8 cellular contexts compared by ENCODE assay signal in the genomic region with DNA sequence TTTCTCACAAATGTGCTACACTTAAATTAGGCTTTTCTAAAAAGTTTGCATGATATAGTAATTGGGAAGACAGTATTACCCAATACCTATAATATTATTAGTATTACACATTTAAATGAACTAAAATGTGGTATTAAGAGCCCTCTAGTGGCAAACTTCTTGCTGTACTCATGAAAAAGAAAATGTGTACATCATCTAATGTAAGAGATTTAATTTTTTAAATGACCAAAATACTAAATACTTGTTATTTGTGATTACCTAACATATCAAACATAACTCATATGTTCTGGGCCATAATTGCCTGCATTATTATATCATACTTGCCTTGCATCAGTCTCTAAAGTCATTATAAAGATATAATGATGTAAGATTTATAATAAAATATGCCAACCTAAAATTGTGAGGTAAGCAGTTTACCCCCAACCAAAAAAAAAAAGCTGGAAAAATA.
A peak's percentile ranks its signal among the peaks of the same experiment; 100 is the strongest.
DNase-seq lines count a peak whose midpoint lies in the region; ATAC-seq and TF ChIP-seq lines count a peak whose summit lies in the region.

No MANE protein-coding gene starts in this region.

- POLR2A ChIA-PET in activated CD4-positive, alpha-beta memory T cell treated with anti-CD3 and anti-CD28 coated beads, Interleukin-2, amount 10 ng/mL, durations not matched to agents 7 days and 5 days (lab: Charles Lee): no interaction called here

- CTCF ChIA-PET in mammary epithelial cell (lab: Charles Lee; ENCODE audit: low non-redundant PET): no interaction called here
- CTCF ChIA-PET in activated CD4-positive, alpha-beta memory T cell treated with anti-CD3 and anti-CD28 coated beads, Interleukin-2, amount 10 ng/mL, durations not matched to agents 7 days and 5 days (lab: Charles Lee): interaction anchor here (1.3 to 1.9 kb wide), 3 partner anchors 24 to 174 kb away, joined by 3 to 11 read pairs (median 7); no protein-coding TSS in a partner anchor

- H3K4me1 ChIP-seq in mammary epithelial cell (ENCODE audit: insufficient read depth, low read length) (peaks cover 12% of the 10 kb centered on the region), lung (ENCODE audit: control insufficient read depth in 2 of 2, insufficient read depth in 2 of 2, low read length in 2 of 2) (no peaks in the 10 kb centered on the region)

- H3K9ac ChIP-seq in mammary epithelial cell (ENCODE audit: insufficient read depth, low read length): no peak overlapping the region

- H3K27ac Mint-ChIP-seq in activated CD4-positive, alpha-beta memory T cell treated with anti-CD3 and anti-CD28 coated beads, Interleukin-2, amount 10 ng/mL, durations not matched to agents 7 days and 5 days: no peak overlapping the region

- ATAC-seq in lung (ENCODE audit: insufficient read depth, low FRiP score) (no peak), HG02798 (IDR thresholded peaks at IDR 0.05; ENCODE audit: poor library complexity, unreplicated experiment) (no peak)

- no peak overlapping the region for H3K4me3 Mint-ChIP-seq in activated CD4-positive, alpha-beta memory T cell treated with anti-CD3 and anti-CD28 coated beads, Interleukin-2, amount 10 ng/mL, durations not matched to agents 7 days and 5 days

- H2AFZ ChIP-seq in mammary epithelial cell (ENCODE audit: low read depth, low read length): no peak overlapping the region

- H3K27ac ChIP-seq in 22Rv1: no peak overlapping the region
- no peak overlapping the region for H3K27ac ChIP-seq in mammary epithelial cell (ENCODE audit: insufficient read depth, low read depth, low read length)
- no peak overlapping the region for H3K27ac ChIP-seq in lung (ENCODE audit: low read depth in 1 of 2, low read length in 1 of 2)

- H3K36me3 ChIP-seq in mammary epithelial cell (ENCODE audit: insufficient read depth, low read length): no peaks in the 10 kb centered on the region
- H3K36me3 ChIP-seq in lung (ENCODE audit: control insufficient read depth in 2 of 2, insufficient read depth in 2 of 2, low read length in 2 of 2): no peaks in the 10 kb centered on the region

- H3K4me1 Mint-ChIP-seq in activated CD4-positive, alpha-beta memory T cell treated with anti-CD3 and anti-CD28 coated beads, Interleukin-2, amount 10 ng/mL, durations not matched to agents 7 days and 5 days: no peaks in the 10 kb centered on the region

- no peaks in the 10 kb centered on the region for H4K20me1 ChIP-seq in mammary epithelial cell (ENCODE audit: insufficient read depth, low read length)

- peaks cover 4% of the 10 kb centered on the region for H3K27me3 Mint-ChIP-seq in activated CD4-positive, alpha-beta memory T cell treated with anti-CD3 and anti-CD28 coated beads, Interleukin-2, amount 10 ng/mL, durations not matched to agents 7 days and 5 days

- in situ Hi-C loops in GM13977 (cut with MboI; ENCODE audit: low pct_unique_long_range_greater_than_20kb, low sequenced_read_pairs, unreplicated experiment): loop anchor here (25.0 kb wide), 1 partner anchor 293 kb away; no protein-coding TSS in a partner anchor
- in situ Hi-C loops in mammary epithelial cell (cut with MboI; ENCODE audit: low sequenced_read_pairs in 2 of 2): loop anchor here (5.0 to 25.0 kb wide), 3 partner anchors 138 to 293 kb away; no protein-coding TSS in a partner anchor

- H3K36me3 Mint-ChIP-seq in activated CD4-positive, alpha-beta memory T cell treated with anti-CD3 and anti-CD28 coated beads, Interleukin-2, amount 10 ng/mL, durations not matched to agents 7 days and 5 days (ENCODE audit: low read depth): no peaks in the 10 kb centered on the region

- dilution Hi-C loops in mammary epithelial cell (cut with HindIII; ENCODE audit: low sequenced_read_pairs): no loop called here

- no peaks in the 10 kb centered on the region for H3K9me3 Mint-ChIP-seq in activated CD4-positive, alpha-beta memory T cell treated with anti-CD3 and anti-CD28 coated beads, Interleukin-2, amount 10 ng/mL, durations not matched to agents 7 days and 5 days

- TF ChIP-seq CTCF in 22Rv1 (IDR thresholded peaks at IDR 0.05): peak; percentile 85
- TF ChIP-seq CTCF in GM13977 (IDR thresholded peaks at IDR 0.05; ENCODE audit: extremely low read depth, insufficient read depth, missing control alignments): peak; percentile 41
- peak; percentile 49 to 56 for TF ChIP-seq CTCF in mammary epithelial cell (conservative IDR thresholded peaks at IDR 0.05 in 1 of 2, IDR thresholded peaks at IDR 0.05 in 1 of 2; ENCODE audit: extremely low read depth in 1 of 2, insufficient read depth in 1 of 2, low read depth in 1 of 2, low read length in 2 of 2)
- peak; percentile 56 for TF ChIP-seq CTCF in lung (IDR thresholded peaks at IDR 0.05; ENCODE audit: control extremely low read depth, extremely low read depth)

- intact Hi-C loops in mammary epithelial cell (cut with micrococcal nuclease): loop anchor here (1.0 to 2.0 kb wide), 3 partner anchors 139 to 280 kb away; no protein-coding TSS in a partner anchor

- H3K4me3 ChIP-seq in mammary epithelial cell (replicated peaks in 1 of 3; ENCODE audit: insufficient read depth in 1 of 3, low read depth in 2 of 3, low read length in 3 of 3): no peak overlapping the region
- H3K4me3 ChIP-seq in lung: no peak overlapping the region

- no TSS peak for BruUV-seq in mammary epithelial cell (replicated peaks; lab: Mats Ljungman, UMichigan)

- H3K79me2 ChIP-seq in mammary epithelial cell (ENCODE audit: insufficient read depth, low read length): no peaks in the 10 kb centered on the region

- DNase-seq in GM13977 (ENCODE audit: low spot score): peak; percentile 41
- DNase-seq in NCI-H345 (lab: John Stamatoyannopoulos, UW): peak; percentile 46
- peak; percentile 26 for DNase-seq in mammary epithelial cell
- no peak for DNase-seq in lung (ENCODE audit: low spot score)
- DNase-seq in cortex of kidney (lab: John Stamatoyannopoulos, UW): no peak
- DNase-seq in activated CD4-positive, alpha-beta memory T cell treated with anti-CD3 and anti-CD28 coated beads, Interleukin-2, amount 10 ng/mL, durations not matched to agents 7 days and 5 days: no peak

- H3K27me3 ChIP-seq in mammary epithelial cell (ENCODE audit: insufficient read depth, low read length): no peaks in the 10 kb centered on the region
- H3K27me3 ChIP-seq in lung (ENCODE audit: control insufficient read depth, insufficient read depth): no peaks in the 10 kb centered on the region

- no peaks in the 10 kb centered on the region for H3K9me3 ChIP-seq in mammary epithelial cell (replicated peaks; ENCODE audit: insufficient read depth, low read length)
- H3K9me3 ChIP-seq in lung (ENCODE audit: control insufficient read depth in 2 of 2, insufficient read depth in 1 of 2, low read length in 1 of 2): no peaks in the 10 kb centered on the region

- H3K4me2 ChIP-seq in mammary epithelial cell (ENCODE audit: insufficient read depth, low read depth, low read length): no peak overlapping the region

Comparison
In these comparisons a context has a peak if more than half of its experiments do, and no peak if none do; other contexts are left out.
1. DNase-seq: peak in GM13977 (single experiment), NCI-H345 (single experiment) and mammary epithelial cell (single experiment); none in lung (single experiment), cortex of kidney (single experiment) and activated CD4-positive, alpha-beta memory T cell treated with anti-CD3 and anti-CD28 coated beads, Interleukin-2, amount 10 ng/mL, durations not matched to agents 7 days and 5 days (single experiment).
2. Peak in every context shown above with its lines, with median percentiles within 50 percentile points of each other: CTCF ChIP-seq.